In the genomic region with DNA sequence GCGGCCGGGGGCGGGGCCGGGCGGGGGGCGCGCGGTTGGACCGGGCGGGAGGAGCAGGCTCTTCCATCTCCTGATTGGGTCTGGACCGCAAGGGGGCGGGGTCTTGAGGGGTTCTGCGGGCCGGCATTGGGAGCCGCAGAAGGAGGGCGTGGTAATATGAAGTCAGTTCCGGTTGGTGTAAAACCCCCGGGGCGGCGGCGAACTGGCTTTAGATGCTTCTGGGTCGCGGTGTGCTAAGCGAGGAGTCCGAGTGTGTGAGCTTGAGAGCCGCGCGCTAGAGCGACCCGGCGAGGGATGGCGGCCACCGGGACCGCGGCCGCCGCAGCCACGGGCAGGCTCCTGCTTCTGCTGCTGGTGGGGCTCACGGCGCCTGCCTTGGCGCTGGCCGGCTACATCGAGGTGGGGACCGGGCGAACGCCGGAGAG, we compare ENCODE assay signal across 8 cellular contexts. TPM values are rescaled to one million over a fixed set of nuclear protein-coding genes. Genes with fewer than 3 reads are reported as not detected.
A peak's percentile ranks its signal among the peaks of the same experiment; 100 is the strongest.
DNase-seq lines count a peak whose midpoint lies in the region; ATAC-seq and TF ChIP-seq lines count a peak whose summit lies in the region.

TSS of gene APLP2 (plus strand) at position 211 of the 425 bp plus-strand sequence. CDS start at position 295, 84 bp downstream.

- no peaks in the 10 kb centered on the region for H3K9me3 Mint-ChIP-seq in activated CD4-positive, alpha-beta T cell treated with anti-CD3 and anti-CD28 coated beads, Interleukin-2, amount 10 ng/mL, durations not matched to agents 24 days and 14 days

- H3K4me1 Mint-ChIP-seq in activated CD4-positive, alpha-beta T cell treated with anti-CD3 and anti-CD28 coated beads, Interleukin-2, amount 10 ng/mL, durations not matched to agents 24 days and 14 days = peaks cover 20% of the 10 kb centered on the region

- H3K27me3 Mint-ChIP-seq in activated CD4-positive, alpha-beta T cell treated with anti-CD3 and anti-CD28 coated beads, Interleukin-2, amount 10 ng/mL, durations not matched to agents 24 days and 14 days = peaks cover 35% of the 10 kb centered on the region

- DNase-seq in C1 segment of cervical spinal cord (lab: John Stamatoyannopoulos, UW) (peak; percentile 76 to 98 (median 94)), NCI-H526 treated with DMSO at 0.1 percent for 48 hours (lab: John Stamatoyannopoulos, UW) (peak; percentile 100), colonic mucosa (peak; percentile 100), left colon (peak; percentile 99 to 100)
- DNase-seq in activated CD4-positive, alpha-beta T cell treated with anti-CD3 and anti-CD28 coated beads, Interleukin-2, amount 10 ng/mL, durations not matched to agents 24 days and 14 days = peak; percentile 99
- DNase-seq in stimulated activated CD4-positive, alpha-beta T cell treated with anti-CD3 and anti-CD28 coated beads, Interleukin-1b, Interleukin-23, amount 100 ng/mL, for 4 hours (ENCODE audit: low read depth in 2 of 2) = peak; percentile 92 to 95

- peak within 1 kb of the TSS; percentile 98 for H3K27ac ChIP-seq in colonic mucosa

- H3K4me3 ChIP-seq in colonic mucosa = peak within 1 kb of the TSS; percentile 75

- peak within 1 kb of the TSS; percentile 90 to 98 for H3K9ac ChIP-seq in colonic mucosa (ENCODE audit: low read depth in 2 of 2, low read length in 2 of 2)

- peak within 1 kb of the TSS; percentile 95 for H3K4me3 Mint-ChIP-seq in activated CD4-positive, alpha-beta T cell treated with anti-CD3 and anti-CD28 coated beads, Interleukin-2, amount 10 ng/mL, durations not matched to agents 24 days and 14 days

- TF ChIP-seq CTCF in colonic mucosa (IDR thresholded peaks at IDR 0.05) = no peak

- H3K27ac Mint-ChIP-seq in activated CD4-positive, alpha-beta T cell treated with anti-CD3 and anti-CD28 coated beads, Interleukin-2, amount 10 ng/mL, durations not matched to agents 24 days and 14 days = peak within 1 kb of the TSS; percentile 87

- H3K36me3 ChIP-seq in colonic mucosa = no peaks in the 10 kb centered on the region

- no peaks in the 10 kb centered on the region for H3K9me3 ChIP-seq in colonic mucosa

- H3K27me3 ChIP-seq in colonic mucosa = no peaks in the 10 kb centered on the region

- H3K4me1 ChIP-seq in colonic mucosa = no peaks in the 10 kb centered on the region

- ATAC-seq in GM19351 (IDR thresholded peaks at IDR 0.05; ENCODE audit: unreplicated experiment) (peak; percentile 89), HG03520 (IDR thresholded peaks at IDR 0.05; ENCODE audit: unreplicated experiment) (peak; percentile 96), left colon (peak; percentile 82)

- intact Hi-C loops in activated CD4-positive, alpha-beta T cell treated with anti-CD3 and anti-CD28 coated beads, Interleukin-2, amount 10 ng/mL, durations not matched to agents 24 days and 14 days (cut with micrococcal nuclease) = loop anchor here (1.0 to 5.0 kb wide), 5 partner anchors 53 to 243 kb away; partner anchors contain the start of gene NFRKB
- intact Hi-C loops in colonic mucosa (cut with DNase I) (loop anchor here (2.0 kb wide), 1 partner anchor 67 kb away; the partner anchor contains the start of gene PRDM10), left colon (cut with DNase I, micrococcal nuclease) (loop anchor here in 1 of 2 donors (10.0 kb wide), 2 partner anchors 55 to 65 kb away; partner anchors contain the start of gene PRDM10)

- H3K36me3 Mint-ChIP-seq in activated CD4-positive, alpha-beta T cell treated with anti-CD3 and anti-CD28 coated beads, Interleukin-2, amount 10 ng/mL, durations not matched to agents 24 days and 14 days (ENCODE audit: low read depth) = no peaks in the 10 kb centered on the region

RNA-seq across cellular contexts. Expression of gene APLP2, which starts in this region (rescaled TPM):
- total RNA-seq in activated CD4-positive, alpha-beta T cell treated with anti-CD3 and anti-CD28 coated beads, Interleukin-2, amount 10 ng/mL, durations not matched to agents 24 days and 14 days = 44.9 and 46.4 TPM in 2 replicates
- 100 to 1,000 TPM; 285 to 388 TPM for total RNA-seq in colonic mucosa
- 100 to 1,000 TPM; 349 to 496 TPM for total RNA-seq in left colon

Comparison
In these comparisons a context has a peak if more than half of its experiments do, and no peak if none do; other contexts are left out.
1. Peak in every context shown above with its lines: DNase-seq, ATAC-seq, H3K4me3 ChIP-seq and H3K27ac ChIP-seq.